ENCODE assay signal across 8 cellular contexts in the genomic region with DNA sequence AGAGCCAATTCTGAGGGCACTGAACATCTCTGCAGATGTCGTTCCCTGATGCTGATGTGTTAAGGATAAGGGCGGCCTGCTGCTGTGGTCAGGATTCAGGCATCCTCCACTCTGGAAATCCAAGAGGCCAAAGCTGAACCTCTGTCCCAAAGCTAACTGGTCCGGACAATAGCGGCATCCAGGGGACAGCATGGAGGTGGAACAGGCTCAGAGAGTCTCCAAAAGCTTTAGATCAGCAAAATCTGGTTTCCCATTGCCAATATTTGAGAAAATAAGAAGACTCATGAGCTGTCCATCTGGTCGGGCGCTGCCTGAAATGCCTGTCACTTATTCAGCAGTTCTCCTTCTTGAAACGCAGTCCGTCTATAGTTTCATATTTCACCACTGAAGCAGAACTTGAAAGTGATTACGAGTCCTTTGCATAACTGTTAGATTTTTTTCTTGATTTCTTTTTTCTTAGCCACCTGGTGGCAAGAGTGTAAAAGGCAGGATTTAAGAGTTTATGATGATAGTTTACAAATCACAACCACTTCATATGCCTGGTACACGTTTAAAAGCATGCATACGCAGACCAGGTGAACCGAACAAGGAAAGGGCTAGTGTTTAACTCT. TPM values are rescaled to one million over a fixed set of nuclear protein-coding genes. Genes with fewer than 3 reads are reported as not detected.
DNase-seq lines count a peak whose midpoint lies in the region; ATAC-seq and TF ChIP-seq lines count a peak whose summit lies in the region.

No MANE protein-coding gene starts in this region.

- TF ChIP-seq POLR2A in testis (IDR thresholded peaks at IDR 0.05): no peak

- no peak overlapping the region for H3K4me3 ChIP-seq in testis

- H3K27ac ChIP-seq in testis: no peak overlapping the region

- peak; percentile 95 for ATAC-seq in GM19468 (IDR thresholded peaks at IDR 0.05; ENCODE audit: extremely low read depth, unreplicated experiment)
- ATAC-seq in HG03442 (IDR thresholded peaks at IDR 0.05; ENCODE audit: unreplicated experiment): peak; percentile 91

- DNase-seq in SKM-1 treated with dmso at 0.1 percent for 144 hours (lab: John Stamatoyannopoulos, UW; ENCODE audit: unreplicated experiment): peak; percentile 38
- no peak for DNase-seq in SKM-1 (lab: John Stamatoyannopoulos, UW; ENCODE audit: unreplicated experiment)
- peak; percentile 46 for DNase-seq in SK-MEL-5 (ENCODE audit: low read depth, low spot score)
- DNase-seq in fibroblast of the conjunctiva (ENCODE audit: low read depth): peak; percentile 38
- DNase-seq in testis: no peak
- no peak for DNase-seq in NCI-H1930 (lab: John Stamatoyannopoulos, UW)

- no peaks in the 10 kb centered on the region for H3K36me3 ChIP-seq in testis (ENCODE audit: low read depth, missing control alignments)

- peaks cover 9% of the 10 kb centered on the region for H3K4me1 ChIP-seq in testis

- 82 to 87% methylated on average over 12 of the region's 12 CpGs for WGBS in testis, 2 donors

- intact Hi-C loops in testis (cut with DNase I; ENCODE audit: low total_unique reads): no loop called here

- H3K27me3 ChIP-seq in testis: no peaks in the 10 kb centered on the region

- peak in 2 of 3 experiments; percentile 7 to 12 for TF ChIP-seq CTCF in testis (IDR thresholded peaks at IDR 0.05)

- H3K9me3 ChIP-seq in testis: no peaks in the 10 kb centered on the region

- in situ Hi-C loops in SK-MEL-5 (cut with HindIII; ENCODE audit: low pct_unique_long_range_greater_than_20kb, low sequenced_read_pairs): no loop called here

RNA-seq across cellular contexts. Expression of gene GGACT, which starts 45.9 kb away (rescaled TPM):
- total RNA-seq in SK-MEL-5 (2014; rRNA removed; shearing (Covaris generic)): 4.5 and 9.2 TPM in 2 replicates
- 8.3 and 10.4 TPM in 2 replicates for polyA plus RNA-seq in SK-MEL-5 (2015; cell fraction: cytosol; rRNA removed)
- polyA plus RNA-seq in SK-MEL-5 (2015; cell fraction: nucleus; rRNA removed): 2.4 and 2.8 TPM in 2 replicates
- 10 to 100 TPM; 18.9 to 30.0 TPM for total RNA-seq in testis
- polyA plus RNA-seq in testis (ENCODE audit: insufficient read depth, low read depth, low replicate concordance): 9.8 TPM

Comparison
In these comparisons a context has a peak if more than half of its experiments do, and no peak if none do; other contexts are left out.
1. DNase-seq: peak in SKM-1 treated with dmso at 0.1 percent for 144 hours (single experiment), SK-MEL-5 (single experiment) and fibroblast of the conjunctiva (single experiment); none in SKM-1 (single experiment), testis (single experiment) and NCI-H1930 (0 of 2).